24 cellular contexts compared by ENCODE assay signal in the genomic region with DNA sequence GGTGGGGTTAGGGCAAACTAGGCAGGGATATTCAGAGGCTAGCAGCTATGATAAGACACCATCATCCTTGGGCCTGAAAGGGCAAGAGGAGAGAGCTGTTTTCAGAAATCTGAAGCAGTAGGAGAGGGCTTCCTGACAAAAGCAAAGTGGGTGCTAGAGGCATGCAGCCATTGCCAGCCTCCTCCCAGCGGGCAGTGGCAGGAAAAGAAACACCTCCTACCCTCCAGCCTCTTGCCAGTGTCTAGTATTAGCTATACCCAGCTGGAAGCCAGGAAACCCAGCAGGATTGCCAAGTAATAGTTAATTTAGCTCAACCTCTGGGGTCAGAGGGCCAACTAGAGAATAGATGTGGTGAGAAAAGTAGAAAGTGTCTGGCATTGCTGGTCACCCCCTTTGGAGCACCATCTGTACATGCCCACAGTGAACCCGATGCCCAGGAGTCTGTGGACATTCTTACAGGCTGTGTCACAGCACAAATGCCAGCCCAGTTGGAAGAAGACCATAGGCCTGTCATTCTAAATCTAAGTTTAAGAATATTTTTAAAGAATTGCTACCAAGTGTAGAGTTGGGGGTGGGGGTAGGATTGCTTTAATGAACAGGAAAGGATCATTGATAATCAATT.
A peak's percentile ranks its signal among the peaks of the same experiment; 100 is the strongest.
DNase-seq lines count a peak whose midpoint lies in the region; ATAC-seq and TF ChIP-seq lines count a peak whose summit lies in the region.
"Had no signal": no experiment of that assay in that cellular context is flagged by ENCODE, and none has a peak within 500 bp of the region (broad histone marks: within the 10 kb centered on the region; RNA-seq: fewer than 3 reads in every experiment).

No MANE protein-coding gene starts in this region.

- H3K4me3 ChIP-seq in SK-N-SH (ENCODE audit: low read depth in 2 of 2, low read length in 1 of 2) (no peak overlapping the region), heart left ventricle (no peak overlapping the region), tibial nerve (no peak overlapping the region)
- H3K4me3 ChIP-seq: ascending aorta, gastroesophageal sphincter, ovary had no signal

- POLR2A ChIA-PET in SK-N-SH (lab: Yijun Ruan, JAX): no interaction called here

- no peaks in the 10 kb centered on the region for H3K9me2 ChIP-seq in SK-N-SH

- WGBS in SK-N-SH (ENCODE audit: low lambda C conversion rate): 86% methylated on average over 1 of the region's 2 CpGs
- 48 to 70% (median 55%) methylated on average over 2 of the region's 2 CpGs for WGBS in heart left ventricle, 4 donors
- 70 to 77% methylated on average over 2 of the region's 2 CpGs for WGBS in tibial nerve, 2 donors

- TF ChIP-seq EP300 in SK-N-SH (IDR thresholded peaks at IDR 0.05; ENCODE audit: borderline replicate concordance in 1 of 2, low read depth in 1 of 2, low read length in 1 of 2) (no peak), tibial nerve (IDR thresholded peaks at IDR 0.05) (no peak)

- H3K4me2 ChIP-seq in SK-N-SH: peak overlapping the region; percentile 51

- peak; percentile 40 for DNase-seq in HS-27A (ENCODE audit: low read depth)
- no peak for DNase-seq in SK-N-SH
- no peak for DNase-seq in heart left ventricle
- peak; percentile 57 for DNase-seq in renal cortical epithelial cell (ENCODE audit: low read depth)
- DNase-seq in superior temporal gyrus (ENCODE audit: extremely low spot score): no peak
- no peak for DNase-seq in tibial nerve (ENCODE audit: low spot score in 2 of 2)
- DNase-seq in pons (ENCODE audit: low spot score): no peak
- DNase-seq: activated CD4-positive, alpha-beta T cell treated with anti-CD3 and anti-CD28 coated beads for 36 hours; activated naive CD4-positive, alpha-beta T cell treated with anti-CD3 and anti-CD28 coated beads, Interleukin-2, amount 50 U/mL, for 16 hours; activated T-cell treated with anti-CD3 and anti-CD28 coated beads, Interleukin-2, amount 50 U/mL, for 4 hours; cerebellar nuclear complex; effector CD4-positive, alpha-beta T cell; kidney; natural killer cell; NCI-H1436 treated with DMSO at 0.1 percent for 48 hours; NCI-H748 treated with DMSO at 0.1 percent for 48 hours; ovary; stimulated activated CD8-positive, alpha-beta memory T cell treated with anti-CD3 and anti-CD28 coated beads, Interleukin-4, amount 100 ng/mL, for 48 hours; T-cell had no signal

- peak overlapping the region; percentile 26 to 37; a peak in 3 of 4 replicates for H3K27ac ChIP-seq in SK-N-SH (ENCODE audit: low read depth in 2 of 2, low read length in 1 of 2)
- H3K27ac ChIP-seq in heart left ventricle: peak overlapping the region in 4 of 12 donors; percentile 26 to 45 (median 33)
- H3K27ac ChIP-seq in tibial nerve: no peak overlapping the region
- H3K27ac ChIP-seq: HL-60, ovary had no signal

- H3K36me3 ChIP-seq in SK-N-SH (replicated peaks in 1 of 2; ENCODE audit: control insufficient read depth in 1 of 2, insufficient read depth in 2 of 2, low read length in 1 of 2) (peaks cover 3 to 13% of the 10 kb centered on the region in 2 experiments), heart left ventricle (peaks cover 0 to 75% (median 12%) of the 10 kb centered on the region in 9 donors), tibial nerve (peaks cover 0 to 79% (median 6%) of the 10 kb centered on the region in 3 donors)
- H3K36me3 ChIP-seq: ovary had no signal

- TF ChIP-seq RAD21 in SK-N-SH (IDR thresholded peaks at IDR 0.05; ENCODE audit: low read length): no peak

- TF ChIP-seq POLR2A in heart left ventricle (IDR thresholded peaks at IDR 0.05): no peak
- no peak for TF ChIP-seq POLR2A in tibial nerve (IDR thresholded peaks at IDR 0.05)

- H3K79me2 ChIP-seq in SK-N-SH (ENCODE audit: insufficient read depth): no peaks in the 10 kb centered on the region

- H3K4me1 ChIP-seq in SK-N-SH (ENCODE audit: control insufficient read depth in 1 of 2, insufficient read depth in 2 of 2, low read depth in 1 of 2, low read length in 1 of 2): peaks cover 5 to 11% of the 10 kb centered on the region in 2 experiments
- peaks cover 0 to 16% (median 3%) of the 10 kb centered on the region in 12 donors for H3K4me1 ChIP-seq in heart left ventricle
- no peaks in the 10 kb centered on the region for H3K4me1 ChIP-seq in tibial nerve

- no peak overlapping the region for H3K9ac ChIP-seq in SK-N-SH

- H2AFZ ChIP-seq in SK-N-SH (ENCODE audit: low read depth): no peak overlapping the region

- CTCF ChIA-PET in SK-N-SH (lab: Yijun Ruan, JAX): interaction anchor here (0.8 to 5.3 kb wide), 5 partner anchors 10 to 416 kb away, joined by 3 to 26 read pairs (median 8); no protein-coding TSS in a partner anchor

- no peak for TF ChIP-seq CTCF in SK-N-SH (IDR thresholded peaks at IDR 0.05)
- TF ChIP-seq CTCF in heart left ventricle (IDR thresholded peaks at IDR 0.05): no peak
- no peak for TF ChIP-seq CTCF in tibial nerve (IDR thresholded peaks at IDR 0.05)

- peak; percentile 39 to 77 (median 68) for ATAC-seq in heart left ventricle
- no peak for ATAC-seq in HG02610 (IDR thresholded peaks at IDR 0.05; ENCODE audit: unreplicated experiment)
- ATAC-seq: activated CD4-positive, alpha-beta T cell treated with anti-CD3 and anti-CD28 coated beads for 36 hours; activated T-cell treated with anti-CD3 and anti-CD28 coated beads, Interleukin-2, amount 50 U/mL, for 4 hours; gastroesophageal sphincter; natural killer cell; sciatic nerve; T-cell had no signal

- no peaks in the 10 kb centered on the region for H4K20me1 ChIP-seq in SK-N-SH (ENCODE audit: insufficient read depth)

- intact Hi-C loops in heart left ventricle (cut with DNase I): no loop called here

- H3F3A ChIP-seq in SK-N-SH (replicated peaks; ENCODE audit: insufficient read depth): peaks cover 11% of the 10 kb centered on the region

- H3K9me3 ChIP-seq in SK-N-SH (no peaks in the 10 kb centered on the region), heart left ventricle (no peaks in the 10 kb centered on the region), tibial nerve (no peaks in the 10 kb centered on the region)
- H3K9me3 ChIP-seq: ascending aorta, gastroesophageal sphincter, ovary had no signal

- H3K27me3 ChIP-seq in SK-N-SH (ENCODE audit: insufficient read depth) (no peaks in the 10 kb centered on the region), heart left ventricle (no peaks in the 10 kb centered on the region), tibial nerve (no peaks in the 10 kb centered on the region)
- H3K27me3 ChIP-seq: ascending aorta, gastroesophageal sphincter, ovary had no signal

TF ChIP-seq in SK-N-SH, 30 proteins besides CTCF, POLR2A, EP300 and RAD21:
- TF ChIP-seq RCOR1 (IDR thresholded peaks at IDR 0.05; ENCODE audit: low read length) (no peak), JUND (IDR thresholded peaks at IDR 0.05) (peak; percentile 57; the same call in 1 of the 2 replicates), FOSL2 (IDR thresholded peaks at IDR 0.05; ENCODE audit: borderline replicate concordance, low read depth) (peak; percentile 28; the same call in 1 of the 2 replicates), RXRA (IDR thresholded peaks at IDR 0.05; ENCODE audit: borderline replicate concordance, low read depth) (peak; percentile 37; the same call in 1 of the 2 replicates), NRF1 (IDR thresholded peaks at IDR 0.05; ENCODE audit: low read depth, low read length) (no peak), GABPA (IDR thresholded peaks at IDR 0.05; ENCODE audit: low read depth) (no peak), TEAD4 (IDR thresholded peaks at IDR 0.05; ENCODE audit: borderline replicate concordance, insufficient read depth) (0 out of 2 replicates have a peak, but pooled peaks have one; percentile 22), GATA2 (CRISPR knock-in tag; IDR thresholded peaks at IDR 0.05) (no peak), FOXM1 (IDR thresholded peaks at IDR 0.05; ENCODE audit: low read depth) (no peak), TCF12 (IDR thresholded peaks at IDR 0.05) (peak; percentile 57), NFIC (IDR thresholded peaks at IDR 0.05; ENCODE audit: borderline replicate concordance) (no peak; the same call in 1 of the 2 replicates)
- TF ChIP-seq, protein P1, sequence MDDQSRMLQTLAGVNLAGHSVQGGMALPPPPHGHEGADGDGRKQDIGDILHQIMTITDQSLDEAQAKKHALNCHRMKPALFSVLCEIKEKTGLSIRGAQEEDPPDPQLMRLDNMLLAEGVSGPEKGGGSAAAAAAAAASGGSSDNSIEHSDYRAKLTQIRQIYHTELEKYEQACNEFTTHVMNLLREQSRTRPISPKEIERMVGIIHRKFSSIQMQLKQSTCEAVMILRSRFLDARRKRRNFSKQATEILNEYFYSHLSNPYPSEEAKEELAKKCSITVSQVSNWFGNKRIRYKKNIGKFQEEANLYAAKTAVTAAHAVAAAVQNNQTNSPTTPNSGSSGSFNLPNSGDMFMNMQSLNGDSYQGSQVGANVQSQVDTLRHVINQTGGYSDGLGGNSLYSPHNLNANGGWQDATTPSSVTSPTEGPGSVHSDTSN (IDR thresholded peaks at IDR 0.05): peak; percentile 59
- TF ChIP-seq, protein P2, sequence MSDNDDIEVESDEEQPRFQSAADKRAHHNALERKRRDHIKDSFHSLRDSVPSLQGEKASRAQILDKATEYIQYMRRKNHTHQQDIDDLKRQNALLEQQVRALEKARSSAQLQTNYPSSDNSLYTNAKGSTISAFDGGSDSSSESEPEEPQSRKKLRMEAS (IDR thresholded peaks at IDR 0.05; ENCODE audit: low read depth): no peak

Comparison
In these comparisons a context has a peak if more than half of its experiments do, and no peak if none do; other contexts are left out.
1. DNase-seq: peak in HS-27A (single experiment) and renal cortical epithelial cell (single experiment); none in SK-N-SH (single experiment), heart left ventricle (0 of 5), superior temporal gyrus (single experiment), tibial nerve (0 of 2) and pons (single experiment).
2. H3K27ac ChIP-seq: peak in SK-N-SH (2 of 2); none in tibial nerve (0 of 4).